In the genomic region with DNA sequence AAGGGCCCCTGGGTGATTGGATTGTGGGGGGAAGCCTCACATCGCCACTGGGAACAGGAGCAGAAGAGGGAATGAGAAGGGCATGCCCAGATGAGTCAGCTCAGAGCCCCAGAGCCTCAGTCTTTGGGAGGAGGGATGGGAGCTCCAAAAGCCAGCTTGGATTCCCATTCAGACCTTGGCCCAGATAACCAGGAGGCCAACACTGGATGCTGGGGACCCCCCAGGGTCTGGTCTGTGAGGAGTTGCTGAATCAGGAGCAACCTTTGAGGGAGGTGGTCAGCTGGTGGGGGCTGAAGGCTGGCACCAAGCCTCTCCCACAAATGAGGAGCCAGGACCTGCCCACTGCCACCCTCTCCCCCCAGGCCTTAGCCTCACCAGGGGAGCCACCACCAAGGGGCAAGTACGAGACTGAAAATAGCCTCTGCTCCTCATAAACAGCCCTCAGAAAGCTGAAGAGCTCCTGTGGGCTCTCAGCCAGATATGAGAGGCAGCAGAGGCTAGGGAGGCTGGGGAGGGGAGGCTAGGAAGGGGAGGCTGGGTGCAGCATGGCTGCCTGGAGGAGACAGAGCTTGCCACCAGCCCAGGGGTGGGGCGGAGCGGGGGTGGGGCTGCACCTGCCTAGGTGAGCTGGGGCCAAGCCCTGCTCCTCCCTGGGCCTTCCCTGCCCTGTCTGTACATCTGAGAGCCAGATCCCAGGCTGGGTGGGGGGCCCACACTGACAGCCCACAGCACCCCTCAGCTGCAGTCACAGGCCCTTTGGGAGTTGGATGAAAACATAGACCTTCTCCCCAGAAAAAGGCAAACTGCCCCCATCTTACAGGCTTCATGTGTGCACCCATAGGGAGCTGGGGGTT, we compare ENCODE assay signal across 19 cellular contexts.
A peak's percentile ranks its signal among the peaks of the same experiment; 100 is the strongest.
DNase-seq lines count a peak whose midpoint lies in the region; ATAC-seq and TF ChIP-seq lines count a peak whose summit lies in the region.
"Had no signal": no experiment of that assay in that cellular context is flagged by ENCODE, and none has a peak within 500 bp of the region (broad histone marks: within the 10 kb centered on the region; RNA-seq: fewer than 3 reads in every experiment).

No MANE protein-coding gene starts in this region.

- POLR2A ChIA-PET in HEK293 (lab: Yijun Ruan, JAX), result no interaction called here

- H3K27ac ChIP-seq in HEK293 (ENCODE audit: extremely low read depth, low read depth, low read length) (no peak overlapping the region), osteoblast (ENCODE audit: low read depth, low read length) (no peak overlapping the region), tibial nerve (no peak overlapping the region)
- H3K27ac ChIP-seq: Peyer's patch had no signal

- no peak overlapping the region for H3K4me2 ChIP-seq in osteoblast (ENCODE audit: insufficient read depth, low read length)
- H3K4me2 ChIP-seq: SK-N-SH had no signal

- no peaks in the 10 kb centered on the region for H3K9me3 ChIP-seq in HEK293 (ENCODE audit: control insufficient read depth, insufficient read depth, low read depth, low read length)
- no peaks in the 10 kb centered on the region for H3K9me3 ChIP-seq in osteoblast (ENCODE audit: low read depth, low read length)
- peaks cover 0 to 4% (median 0%) of the 10 kb centered on the region in 4 donors for H3K9me3 ChIP-seq in tibial nerve
- H3K9me3 ChIP-seq: Peyer's patch, SK-N-SH had no signal

- TF ChIP-seq CTCF in HEK293 (tag by site-specific recombination; IDR thresholded peaks at IDR 0.05), result no peak
- no peak for TF ChIP-seq CTCF in epithelial cell of esophagus (IDR thresholded peaks at IDR 0.05; ENCODE audit: insufficient read depth, low read depth, low read length, missing control alignments)
- no peak for TF ChIP-seq CTCF in osteoblast (IDR thresholded peaks at IDR 0.05; ENCODE audit: extremely low read depth, low read depth, low read length)
- no peak for TF ChIP-seq CTCF in tibial nerve (IDR thresholded peaks at IDR 0.05)

- TF ChIP-seq EP300 in tibial nerve (IDR thresholded peaks at IDR 0.05), result no peak

- WGBS in tibial nerve, 2 donors, result 52 to 53% methylated on average over 2 to 3 of the region's 4 CpGs

- no peaks in the 10 kb centered on the region for H3K4me1 ChIP-seq in HEK293 (ENCODE audit: control insufficient read depth, insufficient read depth, low read length)
- H3K4me1 ChIP-seq in osteoblast (ENCODE audit: insufficient read depth, low read length), result no peaks in the 10 kb centered on the region
- H3K4me1 ChIP-seq in tibial nerve, result no peaks in the 10 kb centered on the region
- H3K4me1 ChIP-seq: Peyer's patch had no signal

- H2AFZ ChIP-seq in osteoblast (ENCODE audit: low read length), result no peak overlapping the region

- no peaks in the 10 kb centered on the region for H4K20me1 ChIP-seq in osteoblast (ENCODE audit: insufficient read depth, low read length)

- H3K4me3 ChIP-seq in HEK293 (ENCODE audit: low read depth, low read length) (no peak overlapping the region), epithelial cell of esophagus (ENCODE audit: low read length) (no peak overlapping the region), osteoblast (ENCODE audit: insufficient read depth, low read length) (no peak overlapping the region), tibial nerve (no peak overlapping the region)
- H3K4me3 ChIP-seq: K562, Peyer's patch had no signal

- CTCF ChIA-PET in HEK293 (lab: Yijun Ruan, JAX), result no interaction called here

- no peaks in the 10 kb centered on the region for H3K36me3 ChIP-seq in HEK293 (ENCODE audit: control insufficient read depth in 2 of 2, insufficient read depth in 1 of 2, low read length in 2 of 2)
- H3K36me3 ChIP-seq in osteoblast (ENCODE audit: insufficient read depth, low read length), result no peaks in the 10 kb centered on the region
- peaks cover 0 to 24% (median 0%) of the 10 kb centered on the region in 3 donors for H3K36me3 ChIP-seq in tibial nerve

- H3K27me3 ChIP-seq in osteoblast (ENCODE audit: insufficient read depth, low read length) (peaks cover 9% of the 10 kb centered on the region), tibial nerve (no peaks in the 10 kb centered on the region)
- H3K27me3 ChIP-seq: Peyer's patch had no signal

- DNase-seq in AG20443 (ENCODE audit: low spot score), result peak; percentile 36
- peak; percentile 11 for DNase-seq in epithelial cell of esophagus (ENCODE audit: low read depth)
- DNase-seq in osteoblast (ENCODE audit: insufficient read length, low spot score, missing footprints), result peak; percentile 70
- DNase-seq in activated CD4-positive, alpha-beta T cell treated with anti-CD3 and anti-CD28 coated beads for 4 hours, result no peak
- no peak for DNase-seq in tibial nerve (ENCODE audit: low spot score in 2 of 2)
- DNase-seq: Calu3; CD4-positive, alpha-beta memory T cell; DMS79; HCEC 1CT; NCI-H1417 treated with DMSO at 0.1 percent for 48 hours; NCI-H2081; NCI-H510A; NCI-H82; SK-N-SH had no signal

- no peak for ATAC-seq in HG03432 (IDR thresholded peaks at IDR 0.05; ENCODE audit: unreplicated experiment)
- ATAC-seq: Right ventricle myocardium inferior had no signal

- no peak for TF ChIP-seq POLR2A in tibial nerve (IDR thresholded peaks at IDR 0.05)

- no peaks in the 10 kb centered on the region for H3K79me2 ChIP-seq in osteoblast (ENCODE audit: insufficient read depth, low read length)

TF ChIP-seq in HEK293, 187 proteins besides CTCF, POLR2A, EP300 and RAD21:
- peak; percentile 98 for TF ChIP-seq GLIS1 (tag by site-specific recombination; IDR thresholded peaks at IDR 0.05)
- no peak for TF ChIP-seq ZNF175 (tag by site-specific recombination; IDR thresholded peaks at IDR 0.05)
- TF ChIP-seq TRIM28 (IDR thresholded peaks at IDR 0.05; ENCODE audit: borderline replicate concordance, low read length), result no peak
- TF ChIP-seq ZNF501 (tag by site-specific recombination; IDR thresholded peaks at IDR 0.05), result no peak
- TF ChIP-seq ZNF664 (tag by site-specific recombination; IDR thresholded peaks at IDR 0.05), result no peak

Comparison
In these comparisons a context has a peak if more than half of its experiments do, and no peak if none do; other contexts are left out.
1. DNase-seq: peak in AG20443 (single experiment), epithelial cell of esophagus (single experiment) and osteoblast (single experiment); none in activated CD4-positive, alpha-beta T cell treated with anti-CD3 and anti-CD28 coated beads for 4 hours (0 of 2) and tibial nerve (0 of 2).